15 cellular contexts compared by ENCODE assay signal in genomic region chrX:148459343-148459742, GRCh38. TPM values are rescaled to one million over a fixed set of nuclear protein-coding genes. Genes with fewer than 3 reads are reported as not detected.
A peak's percentile ranks its signal among the peaks of the same experiment; 100 is the strongest.
DNase-seq lines count a peak whose midpoint lies in the region; ATAC-seq, FAIRE-seq and TF ChIP-seq lines count a peak whose summit lies in the region.
"Had no signal": no experiment of that assay in that cellular context is flagged by ENCODE, and none has a peak within 500 bp of the region (broad histone marks: within the 10 kb centered on the region; RNA-seq: fewer than 3 reads in every experiment).

No MANE protein-coding gene starts in this region.

- no peaks in the 10 kb centered on the region for H3K4me1 Mint-ChIP-seq in astrocyte (ENCODE audit: low read depth, unreplicated experiment)
- H3K4me1 Mint-ChIP-seq in activated naive CD4-positive, alpha-beta T cell treated with anti-CD3 and anti-CD28 coated beads, Interleukin-2, amount 10 ng/mL, durations not matched to agents 7 days and 5 days: no peaks in the 10 kb centered on the region
- peaks cover 4% of the 10 kb centered on the region for H3K4me1 Mint-ChIP-seq in activated naive CD8-positive, alpha-beta T cell treated with anti-CD3 and anti-CD28 coated beads, Interleukin-2, amount 50 U/mL, for 24 hours
- H3K4me1 Mint-ChIP-seq: nephron progenitor cell had no signal

- H4K20me1 ChIP-seq in astrocyte (ENCODE audit: insufficient read depth, low read length): no peaks in the 10 kb centered on the region

- H3K27me3 Mint-ChIP-seq in astrocyte (ENCODE audit: low read depth, unreplicated experiment): no peaks in the 10 kb centered on the region
- H3K27me3 Mint-ChIP-seq in activated naive CD4-positive, alpha-beta T cell treated with anti-CD3 and anti-CD28 coated beads, Interleukin-2, amount 10 ng/mL, durations not matched to agents 7 days and 5 days: no peaks in the 10 kb centered on the region
- H3K27me3 Mint-ChIP-seq in activated naive CD8-positive, alpha-beta T cell treated with anti-CD3 and anti-CD28 coated beads, Interleukin-2, amount 50 U/mL, for 24 hours: no peaks in the 10 kb centered on the region

- no peak overlapping the region for H3K27ac Mint-ChIP-seq in astrocyte (ENCODE audit: unreplicated experiment)
- H3K27ac Mint-ChIP-seq in activated naive CD4-positive, alpha-beta T cell treated with anti-CD3 and anti-CD28 coated beads, Interleukin-2, amount 10 ng/mL, durations not matched to agents 7 days and 5 days: no peak overlapping the region
- H3K27ac Mint-ChIP-seq in activated naive CD8-positive, alpha-beta T cell treated with anti-CD3 and anti-CD28 coated beads, Interleukin-2, amount 50 U/mL, for 24 hours: no peak overlapping the region
- H3K27ac Mint-ChIP-seq: nephron progenitor cell had no signal

- no peak for TF ChIP-seq CTCF in astrocyte (IDR thresholded peaks at IDR 0.05; ENCODE audit: insufficient read depth, low read depth, low read length)

- peak; percentile 74 for FAIRE-seq in astrocyte (lab: Jason Lieb, UNC)
- FAIRE-seq: islet of Langerhans had no signal

- DNase-seq in astrocyte (ENCODE audit: low read depth) (no peak), COLO668 (lab: John Stamatoyannopoulos, UW; ENCODE audit: unreplicated experiment) (no peak)
- DNase-seq in activated naive CD4-positive, alpha-beta T cell treated with anti-CD3 and anti-CD28 coated beads, Interleukin-2, amount 10 ng/mL, durations not matched to agents 7 days and 5 days: no peak
- no peak for DNase-seq in activated naive CD8-positive, alpha-beta T cell treated with anti-CD3 and anti-CD28 coated beads, Interleukin-2, amount 50 U/mL, for 24 hours
- no peak for DNase-seq in stimulated activated CD4-positive, alpha-beta T cell treated with anti-CD3 and anti-CD28 coated beads, Interleukin-15, amount 100 ng/mL, for 24 hours
- DNase-seq: erythroblast; GM23248; NCI-H748 treated with DMSO at 0.1 percent for 48 hours; nephron progenitor cell; stimulated activated naive CD8-positive, alpha-beta T cell treated with anti-CD3 and anti-CD28 coated beads, Interleukin-15, Interleukin-2, amounts not matched to agents 100 U/mL and 50 U/mL, for 24 hours; T-helper 1 cell had no signal

- no peaks in the 10 kb centered on the region for H3K9me3 ChIP-seq in astrocyte (ENCODE audit: insufficient read depth, low read depth, low read length)

- ATAC-seq in GM18868 (IDR thresholded peaks at IDR 0.05; ENCODE audit: unreplicated experiment): peak; percentile 93
- peak; percentile 89 for ATAC-seq in GM21576 (IDR thresholded peaks at IDR 0.05; ENCODE audit: unreplicated experiment)
- ATAC-seq in HG03108 (IDR thresholded peaks at IDR 0.05; ENCODE audit: unreplicated experiment): peak; percentile 80
- no peak for ATAC-seq in activated naive CD8-positive, alpha-beta T cell treated with anti-CD3 and anti-CD28 coated beads, Interleukin-2, amount 50 U/mL, for 24 hours
- ATAC-seq: stimulated activated naive CD8-positive, alpha-beta T cell treated with anti-CD3 and anti-CD28 coated beads, Interleukin-15, Interleukin-2, amounts not matched to agents 100 U/mL and 50 U/mL, for 24 hours had no signal

- no peaks in the 10 kb centered on the region for H3K9me3 Mint-ChIP-seq in astrocyte (ENCODE audit: unreplicated experiment)
- no peaks in the 10 kb centered on the region for H3K9me3 Mint-ChIP-seq in activated naive CD4-positive, alpha-beta T cell treated with anti-CD3 and anti-CD28 coated beads, Interleukin-2, amount 10 ng/mL, durations not matched to agents 7 days and 5 days
- no peaks in the 10 kb centered on the region for H3K9me3 Mint-ChIP-seq in activated naive CD8-positive, alpha-beta T cell treated with anti-CD3 and anti-CD28 coated beads, Interleukin-2, amount 50 U/mL, for 24 hours

- no peak overlapping the region for H3K9ac ChIP-seq in astrocyte (ENCODE audit: low read length)
- H3K9ac ChIP-seq: GM23248 had no signal

- H3K79me2 ChIP-seq in astrocyte (ENCODE audit: insufficient read depth, low read length): no peaks in the 10 kb centered on the region

- CTCF ChIA-PET in activated naive CD4-positive, alpha-beta T cell treated with anti-CD3 and anti-CD28 coated beads, Interleukin-2, amount 10 ng/mL, durations not matched to agents 7 days and 5 days (lab: Charles Lee): no interaction called here

- H3K4me2 ChIP-seq in astrocyte (ENCODE audit: low read length): no peak overlapping the region

- no peak overlapping the region for H3K4me3 Mint-ChIP-seq in astrocyte (ENCODE audit: unreplicated experiment)
- H3K4me3 Mint-ChIP-seq in activated naive CD4-positive, alpha-beta T cell treated with anti-CD3 and anti-CD28 coated beads, Interleukin-2, amount 10 ng/mL, durations not matched to agents 7 days and 5 days: no peak overlapping the region
- no peak overlapping the region for H3K4me3 Mint-ChIP-seq in activated naive CD8-positive, alpha-beta T cell treated with anti-CD3 and anti-CD28 coated beads, Interleukin-2, amount 50 U/mL, for 24 hours
- H3K4me3 Mint-ChIP-seq: nephron progenitor cell had no signal

- no peak overlapping the region for H3K4me3 ChIP-seq in astrocyte (ENCODE audit: insufficient read depth, low read depth, low read length)
- H3K4me3 ChIP-seq: GM23248 had no signal

- H3K27me3 ChIP-seq in astrocyte (ENCODE audit: insufficient read depth, low read length): no peaks in the 10 kb centered on the region

- H3K27ac ChIP-seq in astrocyte (ENCODE audit: low read depth, low read length): no peak overlapping the region
- H3K27ac ChIP-seq: GM23248 had no signal

- no peaks in the 10 kb centered on the region for H3K36me3 ChIP-seq in astrocyte (ENCODE audit: insufficient read depth, low read length)

- H3K4me1 ChIP-seq in astrocyte (ENCODE audit: insufficient read depth, low read length): no peaks in the 10 kb centered on the region

- no peaks in the 10 kb centered on the region for H3K36me3 Mint-ChIP-seq in astrocyte (ENCODE audit: low read depth, unreplicated experiment)
- H3K36me3 Mint-ChIP-seq in activated naive CD4-positive, alpha-beta T cell treated with anti-CD3 and anti-CD28 coated beads, Interleukin-2, amount 10 ng/mL, durations not matched to agents 7 days and 5 days: no peaks in the 10 kb centered on the region
- no peaks in the 10 kb centered on the region for H3K36me3 Mint-ChIP-seq in activated naive CD8-positive, alpha-beta T cell treated with anti-CD3 and anti-CD28 coated beads, Interleukin-2, amount 50 U/mL, for 24 hours (ENCODE audit: low read depth)

- H2AFZ ChIP-seq in astrocyte (ENCODE audit: low read depth, low read length): no peak overlapping the region
- H2AFZ ChIP-seq: GM23248 had no signal

RNA-seq across cellular contexts. Expression of gene AFF2, which starts 41.1 kb away (rescaled TPM):
- total RNA-seq in astrocyte: 8.3 and 8.9 TPM in 2 replicates
